In genomic region chr14:64584185-64584584, GRCh38 we compare ENCODE assay signal across 15 cellular contexts.
"Had no signal": no experiment of that assay in that cellular context is flagged by ENCODE, and none has a peak within 500 bp of the region (broad histone marks: within the 10 kb centered on the region; RNA-seq: fewer than 3 reads in every experiment).

No MANE protein-coding gene starts in this region.

- ATAC-seq: effector memory CD8-positive, alpha-beta T cell; left lobe of liver; pancreas had no signal

- H3K9me3 ChIP-seq: pancreas, upper lobe of left lung had no signal

- H3K4me1 ChIP-seq: pancreas, upper lobe of left lung had no signal

- H3K36me3 ChIP-seq: neural progenitor cell, pancreas, upper lobe of left lung had no signal

- H3K4me3 ChIP-seq: neural progenitor cell, pancreas, smooth muscle cell, upper lobe of left lung had no signal

- H2AFZ ChIP-seq: neural progenitor cell had no signal

- H3K9ac ChIP-seq: neural progenitor cell had no signal

- H3K4me2 ChIP-seq: neural progenitor cell, smooth muscle cell had no signal

- DNase-seq: activated CD4-positive, CD25-positive, alpha-beta regulatory T cell; activated effector memory CD4-positive, alpha-beta T cell treated with anti-CD3 and anti-CD28 coated beads, Interleukin-2, amount 50 U/mL, for 16 hours; activated T-cell treated with anti-CD3 and anti-CD28 coated beads, Interleukin-2, amount 50 U/mL, for 1 hour; amygdala; cerebellar nuclear complex; effector memory CD8-positive, alpha-beta T cell; immature natural killer cell; mammary epithelial cell; pancreas; T-helper 2 cell; upper lobe of left lung had no signal

- H3K27ac ChIP-seq: epithelial cell of prostate, neural progenitor cell, pancreas, upper lobe of left lung had no signal

- H3K27me3 ChIP-seq: neural progenitor cell, pancreas, upper lobe of left lung had no signal
